Comparison of ENCODE assay signal across 8 cellular contexts in the genomic region with DNA sequence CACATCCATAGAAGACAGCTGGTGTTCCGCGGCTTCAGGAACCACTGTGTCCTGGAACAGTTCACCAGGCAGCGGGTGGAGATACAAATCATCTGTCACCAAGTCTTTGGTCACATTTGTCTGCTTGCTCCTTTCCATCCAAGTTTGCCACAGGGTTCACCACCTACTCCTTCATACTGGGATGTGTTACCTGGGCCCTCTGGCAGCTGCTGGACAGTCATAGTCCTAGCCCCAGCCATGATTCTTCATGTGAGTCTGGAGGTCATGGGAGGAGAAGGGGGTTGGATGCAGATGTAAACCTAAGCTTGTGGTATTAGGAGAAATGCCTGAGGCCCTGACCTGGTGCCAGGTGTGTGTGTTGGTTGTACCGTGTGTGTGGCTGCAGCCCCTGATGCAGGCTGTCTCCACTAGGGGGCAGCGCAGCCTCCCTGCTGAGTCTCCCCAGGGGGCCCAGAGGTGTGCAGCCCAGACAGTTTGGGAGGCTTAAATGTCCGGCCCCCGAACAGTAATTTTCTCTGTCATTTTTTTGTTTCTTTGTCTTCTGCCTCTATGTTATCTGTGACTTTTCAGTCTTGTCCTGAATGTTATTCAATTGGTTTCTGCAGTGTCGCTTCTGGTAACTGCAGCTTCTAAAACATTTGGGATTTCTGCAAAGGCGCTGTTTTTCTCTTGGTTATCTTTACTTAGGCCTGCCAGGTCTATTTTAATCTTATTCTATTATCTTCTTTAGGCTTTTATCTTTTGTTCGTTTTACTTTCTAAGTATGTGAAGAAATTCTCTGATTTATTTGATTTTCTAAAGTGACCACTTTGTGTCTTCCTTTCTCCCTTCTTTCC. TPM values are rescaled to one million over a fixed set of nuclear protein-coding genes. Genes with fewer than 3 reads are reported as not detected.
DNase-seq lines count a peak whose midpoint lies in the region; ATAC-seq, FAIRE-seq and TF ChIP-seq lines count a peak whose summit lies in the region.

No MANE protein-coding gene starts in this region.

- no peaks in the 10 kb centered on the region for H3K79me2 ChIP-seq in GM23338 (replicated peaks; ENCODE audit: insufficient read depth)

- H3K4me2 ChIP-seq in GM23338: no peak overlapping the region

- H3K4me3 ChIP-seq in GM23338 (no peak overlapping the region), WERI-Rb-1 (ENCODE audit: low read depth, low read length) (no peak overlapping the region), kidney (ENCODE audit: low read length in 2 of 2) (no peak overlapping the region)

- H3K36me3 ChIP-seq in GM23338 (ENCODE audit: insufficient read depth) (no peaks in the 10 kb centered on the region), WERI-Rb-1 (no peaks in the 10 kb centered on the region), kidney (ENCODE audit: control insufficient read depth in 1 of 2, insufficient read depth in 2 of 2, low read length in 2 of 2) (no peaks in the 10 kb centered on the region)

- H4K20me1 ChIP-seq in GM23338 (replicated peaks; ENCODE audit: insufficient read depth): no peaks in the 10 kb centered on the region

- peak; percentile 68 for ATAC-seq in GM23338
- ATAC-seq in stimulated activated naive CD8-positive, alpha-beta T cell treated with anti-CD3 and anti-CD28 coated beads, Interleukin-15, Interleukin-2, amounts not matched to agents 100 U/mL and 50 U/mL, for 24 hours: no peak

- H3K9ac ChIP-seq in kidney (ENCODE audit: low read length in 2 of 2): no peak overlapping the region

- H3K4me3 Mint-ChIP-seq in GM23338: no peak overlapping the region

- TF ChIP-seq CTCF in GM23338 (conservative IDR thresholded peaks at IDR 0.05; ENCODE audit: low read depth in 2 of 2) (peak; percentile 80), WERI-Rb-1 (IDR thresholded peaks at IDR 0.05; ENCODE audit: low read depth, low read length) (peak; percentile 89), kidney (IDR thresholded peaks at IDR 0.05; ENCODE audit: borderline replicate concordance, extremely low read depth, insufficient read depth) (peak; percentile 66)

- H3K27ac ChIP-seq in GM23338 (ENCODE audit: low read depth) (no peak overlapping the region), WERI-Rb-1 (no peak overlapping the region), kidney (ENCODE audit: low read depth in 2 of 2, low read length in 2 of 2) (no peak overlapping the region)

- no peaks in the 10 kb centered on the region for H3K9me3 Mint-ChIP-seq in GM23338

- DNase-seq in D341Med (ENCODE audit: low spot score) (peak; percentile 62), GM23338 (ENCODE audit: low spot score) (peak; percentile 41), WERI-Rb-1 (peak; percentile 51), kidney (no peak), dedifferentiated amniotic fluid mesenchymal stem cell (ENCODE audit: extremely low spot score) (no peak), hippocampal formation (lab: John Stamatoyannopoulos, UW) (no peak), NCI-H1694 (lab: John Stamatoyannopoulos, UW) (no peak)
- peak; percentile 55 for DNase-seq in stimulated activated naive CD8-positive, alpha-beta T cell treated with anti-CD3 and anti-CD28 coated beads, Interleukin-15, Interleukin-2, amounts not matched to agents 100 U/mL and 50 U/mL, for 24 hours

- FAIRE-seq in kidney (lab: Jason Lieb, UNC): no peak

- no peak overlapping the region for H3K27ac Mint-ChIP-seq in GM23338

- H3K4me1 ChIP-seq in GM23338 (ENCODE audit: insufficient read depth) (no peaks in the 10 kb centered on the region), kidney (ENCODE audit: control insufficient read depth in 1 of 2, insufficient read depth in 1 of 2, low read depth in 1 of 2, low read length in 2 of 2) (peaks cover 0 to 2% of the 10 kb centered on the region in 2 donors)

- intact Hi-C loops in kidney (cut with DNase I): no loop called here

- H3K9me3 ChIP-seq in WERI-Rb-1 (ENCODE audit: severe bottlenecking) (no peaks in the 10 kb centered on the region), kidney (ENCODE audit: control insufficient read depth in 1 of 2, low read length in 2 of 2) (no peaks in the 10 kb centered on the region)

- H3K9me2 ChIP-seq in GM23338 (ENCODE audit: insufficient read depth): peaks cover 4% of the 10 kb centered on the region; the same call in 1 of the 2 replicates

- no peaks in the 10 kb centered on the region for H3F3A ChIP-seq in GM23338 (replicated peaks; ENCODE audit: low read depth)

- H3K36me3 Mint-ChIP-seq in GM23338 (ENCODE audit: low read depth): no peaks in the 10 kb centered on the region

- no peaks in the 10 kb centered on the region for H3K4me1 Mint-ChIP-seq in GM23338

- H3K27me3 Mint-ChIP-seq in GM23338 (ENCODE audit: insufficient read depth, low read depth, poor library complexity): no peaks in the 10 kb centered on the region

- H2AFZ ChIP-seq in GM23338: no peak overlapping the region

- H3K27me3 ChIP-seq in GM23338 (ENCODE audit: insufficient read depth) (no peaks in the 10 kb centered on the region), WERI-Rb-1 (ENCODE audit: insufficient read depth, low read depth, severe bottlenecking) (no peaks in the 10 kb centered on the region)

TF ChIP-seq in GM23338, 12 proteins besides CTCF, POLR2A, EP300 and RAD21 (continues in another document):
- TF ChIP-seq JUNB (IDR thresholded peaks at IDR 0.05; ENCODE audit: unreplicated experiment): no peak
- TF ChIP-seq, protein P1, sequence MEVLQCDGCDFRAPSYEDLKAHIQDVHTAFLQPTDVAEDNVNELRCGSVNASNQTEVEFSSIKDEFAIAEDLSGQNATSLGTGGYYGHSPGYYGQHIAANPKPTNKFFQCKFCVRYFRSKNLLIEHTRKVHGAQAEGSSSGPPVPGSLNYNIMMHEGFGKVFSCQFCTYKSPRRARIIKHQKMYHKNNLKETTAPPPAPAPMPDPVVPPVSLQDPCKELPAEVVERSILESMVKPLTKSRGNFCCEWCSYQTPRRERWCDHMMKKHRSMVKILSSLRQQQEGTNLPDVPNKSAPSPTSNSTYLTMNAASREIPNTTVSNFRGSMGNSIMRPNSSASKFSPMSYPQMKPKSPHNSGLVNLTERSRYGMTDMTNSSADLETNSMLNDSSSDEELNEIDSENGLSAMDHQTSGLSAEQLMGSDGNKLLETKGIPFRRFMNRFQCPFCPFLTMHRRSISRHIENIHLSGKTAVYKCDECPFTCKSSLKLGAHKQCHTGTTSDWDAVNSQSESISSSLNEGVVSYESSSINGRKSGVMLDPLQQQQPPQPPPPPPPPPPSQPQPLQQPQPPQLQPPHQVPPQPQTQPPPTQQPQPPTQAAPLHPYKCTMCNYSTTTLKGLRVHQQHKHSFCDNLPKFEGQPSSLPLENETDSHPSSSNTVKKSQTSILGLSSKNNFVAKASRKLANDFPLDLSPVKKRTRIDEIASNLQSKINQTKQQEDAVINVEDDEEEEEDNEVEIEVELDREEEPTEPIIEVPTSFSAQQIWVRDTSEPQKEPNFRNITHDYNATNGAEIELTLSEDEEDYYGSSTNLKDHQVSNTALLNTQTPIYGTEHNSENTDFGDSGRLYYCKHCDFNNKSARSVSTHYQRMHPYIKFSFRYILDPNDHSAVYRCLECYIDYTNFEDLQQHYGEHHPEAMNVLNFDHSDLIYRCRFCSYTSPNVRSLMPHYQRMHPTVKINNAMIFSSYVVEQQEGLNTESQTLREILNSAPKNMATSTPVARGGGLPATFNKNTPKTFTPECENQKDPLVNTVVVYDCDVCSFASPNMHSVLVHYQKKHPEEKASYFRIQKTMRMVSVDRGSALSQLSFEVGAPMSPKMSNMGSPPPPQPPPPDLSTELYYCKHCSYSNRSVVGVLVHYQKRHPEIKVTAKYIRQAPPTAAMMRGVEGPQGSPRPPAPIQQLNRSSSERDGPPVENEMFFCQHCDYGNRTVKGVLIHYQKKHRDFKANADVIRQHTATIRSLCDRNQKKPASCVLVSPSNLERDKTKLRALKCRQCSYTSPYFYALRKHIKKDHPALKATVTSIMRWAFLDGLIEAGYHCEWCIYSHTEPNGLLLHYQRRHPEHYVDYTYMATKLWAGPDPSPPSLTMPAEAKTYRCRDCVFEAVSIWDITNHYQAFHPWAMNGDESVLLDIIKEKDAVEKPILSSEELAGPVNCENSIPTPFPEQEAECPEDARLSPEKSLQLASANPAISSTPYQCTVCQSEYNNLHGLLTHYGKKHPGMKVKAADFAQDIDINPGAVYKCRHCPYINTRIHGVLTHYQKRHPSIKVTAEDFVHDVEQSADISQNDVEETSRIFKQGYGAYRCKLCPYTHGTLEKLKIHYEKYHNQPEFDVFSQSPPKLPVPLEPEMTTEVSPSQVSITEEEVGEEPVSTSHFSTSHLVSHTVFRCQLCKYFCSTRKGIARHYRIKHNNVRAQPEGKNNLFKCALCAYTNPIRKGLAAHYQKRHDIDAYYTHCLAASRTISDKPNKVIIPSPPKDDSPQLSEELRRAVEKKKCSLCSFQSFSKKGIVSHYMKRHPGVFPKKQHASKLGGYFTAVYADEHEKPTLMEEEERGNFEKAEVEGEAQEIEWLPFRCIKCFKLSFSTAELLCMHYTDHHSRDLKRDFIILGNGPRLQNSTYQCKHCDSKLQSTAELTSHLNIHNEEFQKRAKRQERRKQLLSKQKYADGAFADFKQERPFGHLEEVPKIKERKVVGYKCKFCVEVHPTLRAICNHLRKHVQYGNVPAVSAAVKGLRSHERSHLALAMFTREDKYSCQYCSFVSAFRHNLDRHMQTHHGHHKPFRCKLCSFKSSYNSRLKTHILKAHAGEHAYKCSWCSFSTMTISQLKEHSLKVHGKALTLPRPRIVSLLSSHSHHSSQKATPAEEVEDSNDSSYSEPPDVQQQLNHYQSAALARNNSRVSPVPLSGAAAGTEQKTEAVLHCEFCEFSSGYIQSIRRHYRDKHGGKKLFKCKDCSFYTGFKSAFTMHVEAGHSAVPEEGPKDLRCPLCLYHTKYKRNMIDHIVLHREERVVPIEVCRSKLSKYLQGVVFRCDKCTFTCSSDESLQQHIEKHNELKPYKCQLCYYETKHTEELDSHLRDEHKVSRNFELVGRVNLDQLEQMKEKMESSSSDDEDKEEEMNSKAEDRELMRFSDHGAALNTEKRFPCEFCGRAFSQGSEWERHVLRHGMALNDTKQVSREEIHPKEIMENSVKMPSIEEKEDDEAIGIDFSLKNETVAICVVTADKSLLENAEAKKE (CRISPR knock-in tag; IDR thresholded peaks at IDR 0.05): no peak
- no peak for TF ChIP-seq EZH2phosphoT487 (IDR thresholded peaks at IDR 0.05; ENCODE audit: unreplicated experiment)
- TF ChIP-seq, protein P2, sequence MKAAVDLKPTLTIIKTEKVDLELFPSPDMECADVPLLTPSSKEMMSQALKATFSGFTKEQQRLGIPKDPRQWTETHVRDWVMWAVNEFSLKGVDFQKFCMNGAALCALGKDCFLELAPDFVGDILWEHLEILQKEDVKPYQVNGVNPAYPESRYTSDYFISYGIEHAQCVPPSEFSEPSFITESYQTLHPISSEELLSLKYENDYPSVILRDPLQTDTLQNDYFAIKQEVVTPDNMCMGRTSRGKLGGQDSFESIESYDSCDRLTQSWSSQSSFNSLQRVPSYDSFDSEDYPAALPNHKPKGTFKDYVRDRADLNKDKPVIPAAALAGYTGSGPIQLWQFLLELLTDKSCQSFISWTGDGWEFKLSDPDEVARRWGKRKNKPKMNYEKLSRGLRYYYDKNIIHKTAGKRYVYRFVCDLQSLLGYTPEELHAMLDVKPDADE (IDR thresholded peaks at IDR 0.05): no peak
- TF ChIP-seq EZH2 (IDR thresholded peaks at IDR 0.05; ENCODE audit: low read depth, unreplicated experiment): no peak

RNA-seq across cellular contexts. Expression of a gene that starts 14.8 kb away (rescaled TPM):
- not detected in 2 replicates for total RNA-seq in GM23338 (2014; rRNA removed; shearing (Covaris generic))
- polyA plus RNA-seq in GM23338 (2016; fragmentation: Nextera tagmentation; extraction: Ambion mirVana): not detected in 2 replicates
- not detected for total RNA-seq in kidney
- polyA plus RNA-seq in kidney (ENCODE audit: insufficient read depth, low read depth, low replicate concordance): not detected

Comparison
In these comparisons a context has a peak if more than half of its experiments do, and no peak if none do; other contexts are left out.
1. DNase-seq: peak in D341Med (single experiment), GM23338 (single experiment), WERI-Rb-1 (single experiment) and stimulated activated naive CD8-positive, alpha-beta T cell treated with anti-CD3 and anti-CD28 coated beads, Interleukin-15, Interleukin-2, amounts not matched to agents 100 U/mL and 50 U/mL, for 24 hours (single experiment); none in kidney (single experiment), dedifferentiated amniotic fluid mesenchymal stem cell (single experiment), hippocampal formation (0 of 2) and NCI-H1694 (single experiment).
2. Peak in every context shown above with its lines, with median percentiles within 50 percentile points of each other: CTCF ChIP-seq.